ENCODE assay signal across 1 cellular context in the genomic region with DNA sequence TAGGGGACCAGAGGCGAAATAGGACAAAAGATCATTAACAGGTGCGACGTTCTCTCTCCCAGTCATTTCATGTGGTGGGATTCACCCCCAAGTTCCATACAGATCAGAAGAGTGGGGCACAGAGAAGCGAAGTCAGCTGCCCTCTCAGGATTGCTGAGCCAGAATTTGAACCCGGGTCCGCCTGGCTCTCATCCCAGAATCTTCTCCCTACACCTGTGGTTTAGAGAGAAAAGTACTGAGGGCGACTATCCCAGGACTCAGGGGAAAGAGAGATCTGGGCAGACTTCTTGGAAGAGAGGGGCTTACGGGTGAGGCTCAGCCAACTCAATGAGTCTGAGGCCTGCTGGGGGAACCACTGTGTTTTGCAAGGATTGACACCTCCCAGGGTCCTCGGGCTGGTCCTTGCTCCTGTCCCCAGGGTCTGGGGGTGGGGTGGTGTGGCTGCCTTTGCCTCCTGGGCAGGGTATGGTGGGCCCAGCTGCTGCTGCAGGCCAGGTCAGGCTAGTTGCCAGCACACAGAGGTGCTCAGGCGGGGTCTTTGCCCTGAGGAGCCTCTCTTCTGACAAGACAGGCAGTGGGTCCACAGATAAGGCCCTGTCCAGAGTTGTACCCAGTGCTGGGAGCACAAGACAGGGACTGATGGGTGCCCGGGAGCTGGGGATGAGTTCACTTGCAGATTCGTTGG.
A peak's percentile ranks its signal among the peaks of the same experiment; 100 is the strongest.
TF ChIP-seq lines count a peak whose summit lies in the region.

No MANE protein-coding gene starts in this region.

TF ChIP-seq in K562, 482 proteins besides CTCF, POLR2A, EP300 and RAD21:
- TF ChIP-seq, protein P1, sequence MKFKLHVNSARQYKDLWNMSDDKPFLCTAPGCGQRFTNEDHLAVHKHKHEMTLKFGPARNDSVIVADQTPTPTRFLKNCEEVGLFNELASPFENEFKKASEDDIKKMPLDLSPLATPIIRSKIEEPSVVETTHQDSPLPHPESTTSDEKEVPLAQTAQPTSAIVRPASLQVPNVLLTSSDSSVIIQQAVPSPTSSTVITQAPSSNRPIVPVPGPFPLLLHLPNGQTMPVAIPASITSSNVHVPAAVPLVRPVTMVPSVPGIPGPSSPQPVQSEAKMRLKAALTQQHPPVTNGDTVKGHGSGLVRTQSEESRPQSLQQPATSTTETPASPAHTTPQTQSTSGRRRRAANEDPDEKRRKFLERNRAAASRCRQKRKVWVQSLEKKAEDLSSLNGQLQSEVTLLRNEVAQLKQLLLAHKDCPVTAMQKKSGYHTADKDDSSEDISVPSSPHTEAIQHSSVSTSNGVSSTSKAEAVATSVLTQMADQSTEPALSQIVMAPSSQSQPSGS (CRISPR knock-in tag; IDR thresholded peaks at IDR 0.05) = no peak
- no peak for TF ChIP-seq YY1 (IDR thresholded peaks at IDR 0.05; ENCODE audit: borderline replicate concordance in 1 of 3, control insufficient read depth in 1 of 3, extremely low read depth in 1 of 3, insufficient read depth in 3 of 3, insufficient read length in 1 of 3, insufficient replicate concordance in 2 of 3, low read depth in 1 of 3, low read length in 2 of 3)
- peak; percentile 43 for TF ChIP-seq ZFP36 (IDR thresholded peaks at IDR 0.05; ENCODE audit: low read depth, low read length, partially characterized antibody)
- no peak for TF ChIP-seq RBM22 (IDR thresholded peaks at IDR 0.05; ENCODE audit: low read depth, low read length, poor library complexity, severe bottlenecking)
